18 cellular contexts compared by ENCODE assay signal in the genomic region with DNA sequence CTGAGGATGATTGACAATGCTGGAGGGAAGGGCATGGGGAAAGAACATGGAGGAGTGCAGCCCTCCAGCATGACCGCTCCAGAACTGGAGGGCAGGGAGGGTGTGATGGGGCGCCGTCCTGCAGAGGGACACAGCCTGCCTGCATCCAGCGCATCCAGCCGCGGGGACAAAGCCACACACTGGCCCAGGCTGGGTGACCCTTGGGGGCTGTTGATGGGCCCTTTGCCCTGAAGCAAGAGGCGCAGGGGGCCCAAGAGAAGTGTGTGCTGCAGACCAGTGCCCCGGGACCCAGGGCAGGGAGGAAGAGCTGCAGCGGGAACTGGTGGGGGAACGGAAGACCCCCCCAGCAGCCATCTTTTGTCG.
"Had no signal": no experiment of that assay in that cellular context is flagged by ENCODE, and none has a peak within 500 bp of the region (broad histone marks: within the 10 kb centered on the region; RNA-seq: fewer than 3 reads in every experiment).

No MANE protein-coding gene starts in this region.

- H3K4me1 ChIP-seq: heart left ventricle, right atrium auricular region, sigmoid colon, testis, tibial nerve had no signal

- H3K27me3 ChIP-seq: right atrium auricular region, testis had no signal

- H3K4me1 Mint-ChIP-seq: naive B cell; nephron; stimulated activated naive B cell treated with anti-CD40 and anti-IgM and Interleukin-4, amounts not matched to agents 10 μg/mL and 1 μg/mL and 100 μg/mL, for 72 hours; stimulated activated naive CD8-positive, alpha-beta T cell treated with anti-CD3 and anti-CD28 coated beads, Interleukin-15, amount 100 ng/mL, for 72 hours had no signal

- H3K27ac Mint-ChIP-seq: naive B cell; nephron; stimulated activated naive B cell treated with anti-CD40 and anti-IgM and Interleukin-4, amounts not matched to agents 10 μg/mL and 1 μg/mL and 100 μg/mL, for 72 hours had no signal

- H3K4me3 Mint-ChIP-seq: naive B cell; nephron; stimulated activated naive B cell treated with anti-CD40 and anti-IgM and Interleukin-4, amounts not matched to agents 10 μg/mL and 1 μg/mL and 100 μg/mL, for 72 hours; stimulated activated naive CD8-positive, alpha-beta T cell treated with anti-CD3 and anti-CD28 coated beads, Interleukin-15, amount 100 ng/mL, for 72 hours had no signal

- H3K4me3 ChIP-seq: coronary artery, heart left ventricle, right atrium auricular region, sigmoid colon, skin epidermis, testis, tibial nerve had no signal

- DNase-seq: effector CD8-positive, alpha-beta T cell; heart left ventricle; hippocampal formation; left colon; mesendoderm; naive B cell; sigmoid colon; stimulated activated CD4-positive, alpha-beta T cell treated with anti-CD3 and anti-CD28 coated beads, Interleukin-2, amount 100 ng/mL, for 24 hours; stimulated activated CD4-positive, alpha-beta T cell treated with anti-CD3 and anti-CD28 coated beads, Interleukin-4, amount 100 ng/mL, for 4 hours; stimulated activated naive B cell treated with anti-CD40 and anti-IgM and Interleukin-4, amounts not matched to agents 10 μg/mL and 1 μg/mL and 100 μg/mL, for 72 hours; stimulated activated naive CD8-positive, alpha-beta T cell treated with anti-CD3 and anti-CD28 coated beads, Interleukin-15, amount 100 ng/mL, for 72 hours; testis had no signal

- H3K27ac ChIP-seq: coronary artery, heart left ventricle, right atrium auricular region, sigmoid colon, skin epidermis, testis, tibial nerve had no signal

- H3K36me3 ChIP-seq: heart left ventricle, right atrium auricular region, sigmoid colon, tibial nerve had no signal

- H3K9me3 ChIP-seq: testis had no signal

- ATAC-seq: esophagus mucosa; heart left ventricle; left colon; stimulated activated naive B cell treated with anti-CD40 and anti-IgM and Interleukin-4, amounts not matched to agents 10 μg/mL and 1 μg/mL and 100 μg/mL, for 72 hours; stimulated activated naive CD8-positive, alpha-beta T cell treated with anti-CD3 and anti-CD28 coated beads, Interleukin-15, amount 100 ng/mL, for 72 hours had no signal
